ENCODE assay signal across 18 cellular contexts in genomic region chr3:118945834-118946233, GRCh38.
"Had no signal": no experiment of that assay in that cellular context is flagged by ENCODE, and none has a peak within 500 bp of the region (broad histone marks: within the 10 kb centered on the region; RNA-seq: fewer than 3 reads in every experiment).

No MANE protein-coding gene starts in this region.

- H3K27me3 ChIP-seq: ascending aorta, spleen had no signal

- H3K27ac ChIP-seq: ascending aorta, coronary artery, spleen, thoracic aorta had no signal

- DNase-seq: activated CD4-positive, alpha-beta T cell treated with anti-CD3 and anti-CD28 coated beads, Interleukin-2, amount 10 ng/mL, durations not matched to agents 7 days and 5 days; activated CD8-positive, alpha-beta memory T cell treated with anti-CD3 and anti-CD28 coated beads for 24 hours; activated CD8-positive, alpha-beta memory T cell treated with anti-CD3 and anti-CD28 coated beads, Interleukin-2, amount 50 U/mL, for 48 hours; activated effector memory CD4-positive, alpha-beta T cell treated with anti-CD3 and anti-CD28 coated beads, Interleukin-2, amount 50 U/mL, for 16 hours; activated naive CD4-positive, alpha-beta T cell treated with anti-CD3 and anti-CD28 coated beads, Interleukin-2, amount 50 U/mL, for 16 hours; activated T-cell treated with anti-CD3 and anti-CD28 coated beads, Interleukin-2, amount 50 U/mL, for 48 hours; spleen; stimulated activated CD4-positive, alpha-beta T cell treated with anti-CD3 and anti-CD28 coated beads, Interleukin-4, amount 100 ng/mL, for 4 hours had no signal

- H3K4me3 ChIP-seq: ascending aorta, coronary artery, lung, spleen, thoracic aorta had no signal

- ATAC-seq: activated CD4-positive, CD25-positive, alpha-beta regulatory T cell treated with anti-CD3 and anti-CD28 coated beads, Interleukin-2, amount 50 U/mL, for 24 hours; left lobe of liver; natural killer cell treated with Interleukin-12 subunit alpha and Interleukin-12 subunit beta and Interleukin-15 and Interleukin-18, amount 100 ng/mL, for 72 hours; stimulated activated memory B cell treated with anti-CD40 and anti-IgM and Interleukin-4, amounts not matched to agents 10 μg/mL and 1 μg/mL and 100 μg/mL, for 72 hours had no signal

- FAIRE-seq: frontal cortex, keratinocyte had no signal
